Comparison of ENCODE assay signal across 8 cellular contexts in genomic region chr16:29972992-29973383, GRCh38. TPM values are rescaled to one million over a fixed set of nuclear protein-coding genes. Genes with fewer than 3 reads are reported as not detected.
DNase-seq lines count a peak whose midpoint lies in the region; ATAC-seq and TF ChIP-seq lines count a peak whose summit lies in the region.

No MANE protein-coding gene starts in this region.

- TF ChIP-seq POLR2A in heart left ventricle (IDR thresholded peaks at IDR 0.05) (no peak), body of pancreas (IDR thresholded peaks at IDR 0.05) (no peak), upper lobe of left lung (IDR thresholded peaks at IDR 0.05) (no peak)

- intact Hi-C loops in heart left ventricle (cut with DNase I): loop anchor here in 4 of 10 donors (1.0 to 5.0 kb wide), 5 partner anchors 11 to 1021 kb away; partner anchors contain the start of genes KCTD13 (in 2 of the 4), HIRIP3 (in 1 of the 4), NFATC2IP (in 1 of the 4) and TMEM219 (in 1 of the 4)
- intact Hi-C loops in left cardiac atrium (cut with DNase I): no loop called here
- intact Hi-C loops in body of pancreas (cut with DNase I): no loop called here

- TF ChIP-seq CTCF in heart left ventricle (IDR thresholded peaks at IDR 0.05) (no peak), body of pancreas (IDR thresholded peaks at IDR 0.05) (no peak), upper lobe of left lung (IDR thresholded peaks at IDR 0.05) (no peak), foreskin fibroblast (IDR thresholded peaks at IDR 0.05; ENCODE audit: low read depth, low read length) (no peak)

- no peak for TF ChIP-seq EP300 in upper lobe of left lung (IDR thresholded peaks at IDR 0.05)

- peaks cover 0 to 52% (median 44%) of the 10 kb centered on the region in 9 donors for H3K36me3 ChIP-seq in heart left ventricle
- peaks cover 0 to 6% of the 10 kb centered on the region in 2 donors for H3K36me3 ChIP-seq in body of pancreas (replicated peaks in 1 of 2; ENCODE audit: insufficient read depth in 1 of 2, low read depth in 2 of 2)
- peaks cover 4% of the 10 kb centered on the region for H3K36me3 ChIP-seq in mucosa of stomach (ENCODE audit: control insufficient read depth, insufficient read depth, low read length)
- H3K36me3 ChIP-seq in upper lobe of left lung: peaks cover 10 to 39% (median 25%) of the 10 kb centered on the region in 4 donors

- H3K27me3 ChIP-seq in heart left ventricle (no peaks in the 10 kb centered on the region), body of pancreas (no peaks in the 10 kb centered on the region), mucosa of stomach (ENCODE audit: control insufficient read depth, insufficient read depth, low read length) (no peaks in the 10 kb centered on the region), upper lobe of left lung (no peaks in the 10 kb centered on the region)

- peak overlapping the region in 7 of 12 donors; percentile 70 to 97 (median 90) for H3K4me3 ChIP-seq in heart left ventricle
- H3K4me3 ChIP-seq in body of pancreas: no peak overlapping the region
- peak overlapping the region; percentile 84 for H3K4me3 ChIP-seq in mucosa of stomach (ENCODE audit: low read length)
- H3K4me3 ChIP-seq in upper lobe of left lung: peak overlapping the region in 3 of 4 donors; percentile 68 to 98 (median 96)
- no peak overlapping the region for H3K4me3 ChIP-seq in foreskin fibroblast (ENCODE audit: low read depth in 1 of 2, low read length in 2 of 2)

- H3K27ac ChIP-seq in heart left ventricle (peak overlapping the region in 8 of 12 donors; percentile 12 to 97 (median 96)), body of pancreas (peak overlapping the region in 3 of 4 donors; percentile 68 to 88 (median 88)), upper lobe of left lung (peak overlapping the region in 3 of 4 donors; percentile 93 to 97 (median 94))

- DNase-seq in heart left ventricle: no peak
- no peak for DNase-seq in left cardiac atrium
- no peak for DNase-seq in body of pancreas
- no peak for DNase-seq in upper lobe of left lung
- no peak for DNase-seq in foreskin fibroblast

- ATAC-seq in heart left ventricle (no peak), left cardiac atrium (no peak), body of pancreas (no peak), upper lobe of left lung (ENCODE audit: low FRiP score in 2 of 2) (no peak), HG03354 (IDR thresholded peaks at IDR 0.05; ENCODE audit: poor library complexity, severe bottlenecking, unreplicated experiment) (no peak), GM19467 (IDR thresholded peaks at IDR 0.05; ENCODE audit: unreplicated experiment) (no peak)

- 60 to 65% (median 62%) methylated on average over 6 of the region's 6 CpGs for WGBS in heart left ventricle, 4 donors
- WGBS in body of pancreas, 2 donors: 34 to 48% methylated on average over 6 of the region's 6 CpGs
- WGBS in upper lobe of left lung, 2 donors: 57 to 69% methylated on average over 6 of the region's 6 CpGs

- peaks cover 0 to 48% (median 31%) of the 10 kb centered on the region in 12 donors for H3K4me1 ChIP-seq in heart left ventricle
- H3K4me1 ChIP-seq in body of pancreas: peaks cover 35% of the 10 kb centered on the region
- peaks cover 25% of the 10 kb centered on the region for H3K4me1 ChIP-seq in mucosa of stomach (ENCODE audit: control insufficient read depth, insufficient read depth, low read length)
- H3K4me1 ChIP-seq in upper lobe of left lung: peaks cover 28 to 44% (median 35%) of the 10 kb centered on the region in 4 donors

- H3K9ac ChIP-seq in mucosa of stomach (ENCODE audit: low read length): no peak overlapping the region

- no peaks in the 10 kb centered on the region for H3K9me3 ChIP-seq in heart left ventricle
- no peaks in the 10 kb centered on the region for H3K9me3 ChIP-seq in body of pancreas
- H3K9me3 ChIP-seq in mucosa of stomach (ENCODE audit: control insufficient read depth, low read length): no peaks in the 10 kb centered on the region
- no peaks in the 10 kb centered on the region for H3K9me3 ChIP-seq in upper lobe of left lung

RNA-seq across cellular contexts. Expression of gene TAOK2, which starts 0.7 kb away (rescaled TPM):
- total RNA-seq in heart left ventricle: 10 to 100 TPM; 29.5 to 47.9 (median 35.1) TPM
- 10 to 100 TPM; 36.3 to 37.8 TPM for polyA plus RNA-seq in heart left ventricle
- total RNA-seq in left cardiac atrium: 10 to 100 TPM; 33.6 to 45.8 TPM
- 10 to 100 TPM; 31.1 to 58.3 TPM for total RNA-seq in body of pancreas
- total RNA-seq in upper lobe of left lung: 100 to 1,000 TPM in 2 of 6 donors, 10 to 100 TPM in 4; 70.2 to 195 (median 81.5) TPM

RNA-seq across cellular contexts. Expression of gene TMEM219, which starts 11.1 kb away (rescaled TPM):
- total RNA-seq in heart left ventricle (100 to 1,000 TPM in 2 of 9 donors, 10 to 100 TPM in 7; 58.9 to 121 (median 69.8) TPM), left cardiac atrium (10 to 100 TPM; 73.8 to 78.8 TPM), body of pancreas (10 to 100 TPM; 67.5 to 71.9 TPM), upper lobe of left lung (100 to 1,000 TPM in 5 of 6 donors, 10 to 100 TPM in 1; 95.4 to 187 (median 139) TPM)
- polyA plus RNA-seq in heart left ventricle: 10 to 100 TPM; 66.6 to 72.3 TPM

RNA-seq across cellular contexts. Expression of gene HIRIP3, which starts 22.4 kb away (rescaled TPM):
- total RNA-seq in heart left ventricle (10 to 100 TPM; 13.3 to 21.9 (median 17.5) TPM), left cardiac atrium (10 to 100 TPM; 13.0 to 18.4 TPM), body of pancreas (10 to 100 TPM; 11.2 to 17.1 TPM), upper lobe of left lung (10 to 100 TPM; 11.5 to 28.2 (median 25.0) TPM)
- polyA plus RNA-seq in heart left ventricle: 10 to 100 TPM; 20.1 to 27.4 TPM

RNA-seq across cellular contexts. Expression of gene INO80E, which starts 23.1 kb away (rescaled TPM):
- 10 to 100 TPM; 27.6 to 65.4 (median 32.6) TPM for total RNA-seq in heart left ventricle
- polyA plus RNA-seq in heart left ventricle: 10 to 100 TPM; 60.9 to 71.5 TPM
- total RNA-seq in left cardiac atrium: 10 to 100 TPM; 33.6 to 35.9 TPM
- 10 to 100 TPM; 28.3 to 54.5 TPM for total RNA-seq in body of pancreas
- total RNA-seq in upper lobe of left lung: 10 to 100 TPM; 29.5 to 82.8 (median 55.7) TPM

RNA-seq across cellular contexts. Expression of gene DOC2A, which starts 37.8 kb away (rescaled TPM):
- total RNA-seq in heart left ventricle: 1 to 10 TPM in 1 of 9 donors, under 1 TPM in 4, not detected in 4; 0.09 to 1.4 (median 0.91) TPM
- polyA plus RNA-seq in heart left ventricle: under 1 TPM; 0.22 to 0.88 TPM
- total RNA-seq in left cardiac atrium: under 1 TPM; 0.63 to 0.77 TPM
- total RNA-seq in body of pancreas: under 1 TPM in 1 of 2 donors, not detected in 1; 0.78 TPM
- total RNA-seq in upper lobe of left lung: 10 to 100 TPM in 1 of 6 donors, 1 to 10 TPM in 5; 1.2 to 11.0 (median 6.5) TPM

Comparison
In these comparisons a context has a peak if more than half of its experiments do, and no peak if none do; other contexts are left out.
1. H3K4me3 ChIP-seq: peak in heart left ventricle (7 of 12), mucosa of stomach (single experiment) and upper lobe of left lung (3 of 4); none in body of pancreas (0 of 2) and foreskin fibroblast (0 of 2).
2. Peak in every context shown above with its lines, with median percentiles within 50 percentile points of each other: H3K27ac ChIP-seq.